In genomic region chr12:57229041-57229633, GRCh38 we compare ENCODE assay signal across 8 cellular contexts. TPM values are rescaled to one million over a fixed set of nuclear protein-coding genes. Genes with fewer than 3 reads are reported as not detected.
DNase-seq lines count a peak whose midpoint lies in the region; ATAC-seq, FAIRE-seq and TF ChIP-seq lines count a peak whose summit lies in the region.

No MANE protein-coding gene starts in this region.

- no peak for FAIRE-seq in small intestine (lab: Jason Lieb, UNC)

- H3K9me3 ChIP-seq in iPS-18a (ENCODE audit: control insufficient read depth, low read depth, low read length) (no peaks in the 10 kb centered on the region), tibial artery (no peaks in the 10 kb centered on the region), small intestine (ENCODE audit: control insufficient read depth, low read depth) (no peaks in the 10 kb centered on the region)

- DNase-seq in tibial artery, result no peak
- no peak for DNase-seq in NCI-H446 (lab: John Stamatoyannopoulos, UW)
- DNase-seq in small intestine, result no peak
- no peak for DNase-seq in stimulated activated CD4-positive, alpha-beta T cell treated with anti-CD3 and anti-CD28 coated beads, Interleukin-1b, Interleukin-23, amount 100 ng/mL, for 48 hours

- H3K4me3 ChIP-seq in GM08714 (ENCODE audit: low read length) (peak overlapping the region; percentile 84; the same call in 1 of the 2 replicates), WI38 (ENCODE audit: low read depth, low read length) (peak overlapping the region; percentile 94), iPS-18a (ENCODE audit: low read length) (peak overlapping the region; percentile 97), tibial artery (peak overlapping the region; percentile 62), small intestine (ENCODE audit: low read depth in 1 of 2, low read length in 2 of 2) (peak overlapping the region in 1 of 2 donors; percentile 77)

- H3K27ac ChIP-seq in iPS-18a (ENCODE audit: low read length), result no peak overlapping the region
- peak overlapping the region; percentile 84 to 95 for H3K27ac ChIP-seq in tibial artery
- H3K27ac ChIP-seq in small intestine (ENCODE audit: low read depth in 1 of 2, low read length in 1 of 2), result peak overlapping the region in 1 of 2 donors; percentile 91

- H3K36me3 ChIP-seq in iPS-18a (ENCODE audit: control insufficient read depth, low read depth, low read length) (peaks cover 33% of the 10 kb centered on the region), tibial artery (peaks cover 0 to 32% (median 31%) of the 10 kb centered on the region in 3 donors), small intestine (ENCODE audit: control insufficient read depth in 2 of 2, insufficient read depth in 2 of 2, low read length in 2 of 2) (peaks cover 9 to 12% of the 10 kb centered on the region in 2 donors)

- H3K27me3 ChIP-seq in iPS-18a (ENCODE audit: control insufficient read depth, insufficient read depth, low read length) (peaks cover 74% of the 10 kb centered on the region), tibial artery (peaks cover 0 to 31% of the 10 kb centered on the region in 2 donors), small intestine (ENCODE audit: control insufficient read depth in 2 of 2, insufficient read depth in 2 of 2, low read length in 2 of 2) (peaks cover 4 to 16% of the 10 kb centered on the region in 2 donors)

- 10 to 18% (median 14%) methylated on average over 9 of the region's 9 CpGs for WGBS in small intestine, 3 donors

- ATAC-seq in HG02938 (IDR thresholded peaks at IDR 0.05; ENCODE audit: unreplicated experiment), result peak; percentile 4

- H3K4me1 ChIP-seq in iPS-18a (ENCODE audit: control insufficient read depth, low read depth, low read length) (peaks cover 30% of the 10 kb centered on the region), tibial artery (peaks cover 0 to 38% (median 31%) of the 10 kb centered on the region in 4 donors), small intestine (ENCODE audit: control insufficient read depth in 2 of 2, insufficient read depth in 1 of 2, low read depth in 1 of 2, low read length in 1 of 2) (no peaks in the 10 kb centered on the region)

- intact Hi-C loops in tibial artery (cut with DNase I; ENCODE audit: low total_unique reads), result no loop called here

- H3K9ac ChIP-seq in iPS-18a (ENCODE audit: low read length), result peak overlapping the region; percentile 100

- no peak for TF ChIP-seq CTCF in WI38 (IDR thresholded peaks at IDR 0.05; ENCODE audit: low read depth, low read length)
- peak; percentile 28 to 46 for TF ChIP-seq CTCF in tibial artery (IDR thresholded peaks at IDR 0.05)

RNA-seq across cellular contexts. Expression of gene SHMT2, which starts 0.4 kb away (rescaled TPM):
- polyA plus RNA-seq in small intestine, result 100 to 1,000 TPM in 1 of 3 donors, 10 to 100 TPM in 2; 22.8 to 150 (median 35.1) TPM

RNA-seq across cellular contexts. Expression of gene NXPH4, which starts 12.5 kb away (rescaled TPM):
- polyA plus RNA-seq in small intestine, result under 1 TPM in 1 of 3 donors, not detected in 2; 0.10 TPM

RNA-seq across cellular contexts. Expression of gene STAC3, which starts 21.9 kb away (rescaled TPM):
- polyA plus RNA-seq in small intestine, result 1 to 10 TPM; 1.1 to 3.5 (median 3.2) TPM
